1 cellular context compared by ENCODE assay signal in the genomic region with DNA sequence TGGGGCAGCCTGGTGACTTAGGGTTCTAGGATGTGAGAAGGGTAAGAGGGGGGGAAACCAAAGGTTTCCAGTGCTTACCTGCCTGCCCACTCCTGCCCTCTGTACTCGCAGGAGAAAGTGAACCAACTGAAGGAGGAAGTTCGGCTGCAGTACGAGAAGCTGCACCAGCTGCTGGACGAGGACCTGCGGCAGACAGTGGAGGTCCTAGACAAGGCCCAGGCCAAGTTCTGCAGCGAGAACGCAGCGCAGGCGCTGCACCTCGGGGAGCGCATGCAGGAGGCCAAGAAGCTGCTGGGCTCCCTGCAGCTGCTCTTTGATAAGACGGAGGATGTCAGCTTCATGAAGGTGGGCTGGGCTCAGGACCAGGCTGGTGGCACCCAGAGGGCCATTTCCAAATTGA.
TF ChIP-seq lines count a peak whose summit lies in the region.

No MANE protein-coding gene starts in this region.

TF ChIP-seq in HEK293T, 16 proteins besides CTCF, POLR2A, EP300 and RAD21 (continued from another document):
- TF ChIP-seq FOXA1 (IDR thresholded peaks at IDR 0.05) = no peak
- TF ChIP-seq ARNT (IDR thresholded peaks at IDR 0.05) = no peak
- TF ChIP-seq CTBP1 (IDR thresholded peaks at IDR 0.05; ENCODE audit: borderline replicate concordance) = no peak
- no peak for TF ChIP-seq HDGF (IDR thresholded peaks at IDR 0.05; ENCODE audit: borderline replicate concordance)
TF ChIP-seq in HEK293T: peak in this region for 0.
